In genomic region chrX:39811391-39811790, GRCh38 we compare ENCODE assay signal across 25 cellular contexts.
DNase-seq lines count a peak whose midpoint lies in the region; FAIRE-seq and TF ChIP-seq lines count a peak whose summit lies in the region.
"Had no signal": no experiment of that assay in that cellular context is flagged by ENCODE, and none has a peak within 500 bp of the region (broad histone marks: within the 10 kb centered on the region; RNA-seq: fewer than 3 reads in every experiment).

No MANE protein-coding gene starts in this region.

- no peaks in the 10 kb centered on the region for H3K79me2 ChIP-seq in H1 (ENCODE audit: control insufficient read depth in 1 of 2, insufficient read depth in 2 of 2, low read length in 2 of 2)
- H3K79me2 ChIP-seq: hepatocyte had no signal

- no peak overlapping the region; the same call in 1 of the 2 replicates for H3K18ac ChIP-seq in H1 (ENCODE audit: extremely low read depth, low read length)

- H3K9ac ChIP-seq in H1 (replicated peaks in 1 of 4; ENCODE audit: extremely low read depth in 1 of 4, low read depth in 3 of 4, low read length in 3 of 4) = no peak overlapping the region

- H2BK120ac ChIP-seq in H1 (replicated peaks; ENCODE audit: low read depth, low read length) = no peak overlapping the region

- H3K36me3 ChIP-seq in WERI-Rb-1 (no peaks in the 10 kb centered on the region), H1 (ENCODE audit: control insufficient read depth in 2 of 4, insufficient read depth in 4 of 4, low read length in 3 of 4) (no peaks in the 10 kb centered on the region)
- H3K36me3 ChIP-seq: colonic mucosa had no signal

- H3K27me3 Mint-ChIP-seq in activated T-cell treated with anti-CD3 and anti-CD28 coated beads, Interleukin-2, amount 50 U/mL, for 24 hours = peaks cover 50% of the 10 kb centered on the region

- H2BK12ac ChIP-seq in H1 (ENCODE audit: low read depth, low read length) = 0 out of 2 replicates have a peak overlapping the region, but pooled peaks have one; percentile 9

- H3K4me3 ChIP-seq in WERI-Rb-1 (ENCODE audit: low read depth, low read length) (no peak overlapping the region), H1 (ENCODE audit: extremely low read depth in 1 of 4, insufficient read depth in 2 of 4, low read depth in 3 of 4, low read length in 4 of 4) (no peak overlapping the region)
- H3K4me3 ChIP-seq: colonic mucosa, hepatocyte had no signal

- no peak overlapping the region for H4K5ac ChIP-seq in H1 (ENCODE audit: insufficient read length, low read depth, low read length)

- H3K4me1 Mint-ChIP-seq in activated T-cell treated with anti-CD3 and anti-CD28 coated beads, Interleukin-2, amount 50 U/mL, for 24 hours (ENCODE audit: low read depth) = peaks cover 24% of the 10 kb centered on the region

- H4K91ac ChIP-seq in H1 (replicated peaks; ENCODE audit: insufficient read length, low read length) = no peak overlapping the region

- H3K9me3 ChIP-seq in WERI-Rb-1 (ENCODE audit: severe bottlenecking) = peaks cover 5% of the 10 kb centered on the region
- H3K9me3 ChIP-seq in H1 (ENCODE audit: insufficient read depth in 2 of 2, low read depth in 1 of 2, low read length in 1 of 2) = no peaks in the 10 kb centered on the region
- H3K9me3 ChIP-seq: colonic mucosa had no signal

- no peak overlapping the region for H3K4me3 Mint-ChIP-seq in activated T-cell treated with anti-CD3 and anti-CD28 coated beads, Interleukin-2, amount 50 U/mL, for 24 hours
- H3K4me3 Mint-ChIP-seq: CD8-positive, alpha-beta T cell; natural killer cell treated with Interleukin-12 subunit alpha and Interleukin-12 subunit beta and Interleukin-15 and Interleukin-18, amount 100 ng/mL, for 72 hours had no signal

- CTCF ChIA-PET in H1 (lab: Charles Lee; ENCODE audit: partially characterized antibody) = interaction anchor here (0.6 to 1.5 kb wide), 5 partner anchors 28 to 203 kb away, joined by 3 to 6 read pairs (median 4); no protein-coding TSS in a partner anchor

- no peak overlapping the region for H2AK5ac ChIP-seq in H1 (ENCODE audit: low read depth, low read length)

- no peaks in the 10 kb centered on the region for H3K79me1 ChIP-seq in H1 (ENCODE audit: low read depth, low read length)

- no peak overlapping the region for H3K4ac ChIP-seq in H1 (replicated peaks; ENCODE audit: insufficient read length, low read depth, low read length)

- WGBS in H1 (ENCODE audit: extremely low coverage in 1 of 2, insufficient coverage in 1 of 2, insufficient read length in 1 of 2, insufficient replicate concordance in 2 of 2, low coverage in 1 of 2, low lambda C conversion rate in 2 of 2, missing lambda C conversion rate in 1 of 2), 2 experiments = 75% methylated on average over 5 of the region's 9 CpGs; no CpG with 5 or more reads in 1 of the 2 experiments

- H3K23ac ChIP-seq in H1 (ENCODE audit: insufficient read length) = no peak overlapping the region

- no peaks in the 10 kb centered on the region for H4K20me1 ChIP-seq in H1 (replicated peaks in 1 of 2; ENCODE audit: control insufficient read depth in 1 of 2, insufficient read depth in 2 of 2, low read length in 2 of 2)

- peak; percentile 63 for DNase-seq in ELF-1 (ENCODE audit: low read depth, low spot score)
- DNase-seq in WERI-Rb-1 = peak; percentile 76
- no peak for DNase-seq in H1 (ENCODE audit: low read depth in 1 of 2, low spot score in 2 of 2)
- peak in 47 of 56 donors; percentile 0 to 70 (median 36) for DNase-seq in nucleus accumbens (lab: John Stamatoyannopoulos, UW)
- no peak for DNase-seq in activated T-cell treated with anti-CD3 and anti-CD28 coated beads, Interleukin-2, amount 50 U/mL, for 24 hours
- DNase-seq in AG08395 (ENCODE audit: low spot score) = no peak
- no peak for DNase-seq in A172 (ENCODE audit: low spot score)
- DNase-seq in occipital lobe (lab: John Stamatoyannopoulos, UW) = no peak
- DNase-seq: activated CD4-positive, alpha-beta T cell treated with anti-CD3 and anti-CD28 coated beads, Interleukin-2, amount 50 U/mL, for 48 hours; activated naive CD4-positive, alpha-beta T cell; CD8-positive, alpha-beta T cell; colonic mucosa; DMS79; KBM-7; MV-4-11; NCI-H2081 treated with DMSO at 0.1 percent for 48 hours; stimulated activated CD4-positive, alpha-beta T cell treated with anti-CD3 and anti-CD28 coated beads, Interleukin-12 subunit alpha, Interleukin-12 subunit beta, amount 100 ng/mL, for 4 hours; stimulated activated CD8-positive, alpha-beta memory T cell treated with anti-CD3 and anti-CD28 coated beads, Interleukin-4, amount 100 ng/mL, for 48 hours; T-helper 1 cell had no signal

- H3K23me2 ChIP-seq in H1 (ENCODE audit: low read depth, low read length) = no peaks in the 10 kb centered on the region

- no peak for TF ChIP-seq EP300 in H1 (IDR thresholded peaks at IDR 0.05; ENCODE audit: borderline replicate concordance in 1 of 2, low read depth in 2 of 2, low read length in 2 of 2)

- no peaks in the 10 kb centered on the region for H3K9me3 Mint-ChIP-seq in activated T-cell treated with anti-CD3 and anti-CD28 coated beads, Interleukin-2, amount 50 U/mL, for 24 hours
- H3K9me3 Mint-ChIP-seq: CD8-positive, alpha-beta T cell; natural killer cell treated with Interleukin-12 subunit alpha and Interleukin-12 subunit beta and Interleukin-15 and Interleukin-18, amount 100 ng/mL, for 72 hours had no signal

- H3K27me3 ChIP-seq in WERI-Rb-1 (ENCODE audit: insufficient read depth, low read depth, severe bottlenecking) = no peaks in the 10 kb centered on the region
- no peaks in the 10 kb centered on the region for H3K27me3 ChIP-seq in H1 (replicated peaks in 1 of 4; ENCODE audit: control insufficient read depth in 3 of 4, extremely low read depth in 1 of 4, insufficient read depth in 3 of 4, low read length in 3 of 4)
- H3K27me3 ChIP-seq: colonic mucosa, hepatocyte had no signal

- no peak overlapping the region for H4K8ac ChIP-seq in H1 (ENCODE audit: extremely low read depth, insufficient read depth, low read length)

- peak overlapping the region; percentile 44; the same call in 1 of the 2 replicates for H2BK5ac ChIP-seq in H1 (ENCODE audit: low read depth, low read length)

- H2AFZ ChIP-seq in H1 (ENCODE audit: low read length) = no peak overlapping the region
- H2AFZ ChIP-seq: hepatocyte had no signal

- H2BK15ac ChIP-seq in H1 (ENCODE audit: low read length) = no peak overlapping the region

- H3K27ac Mint-ChIP-seq in activated T-cell treated with anti-CD3 and anti-CD28 coated beads, Interleukin-2, amount 50 U/mL, for 24 hours = no peak overlapping the region
- H3K27ac Mint-ChIP-seq: CD8-positive, alpha-beta T cell; natural killer cell treated with Interleukin-12 subunit alpha and Interleukin-12 subunit beta and Interleukin-15 and Interleukin-18, amount 100 ng/mL, for 72 hours had no signal

- TF ChIP-seq RAD21 in H1 (IDR thresholded peaks at IDR 0.05 in 1 of 2, conservative IDR thresholded peaks at IDR 0.05 in 1 of 2; ENCODE audit: low read depth in 2 of 2, low read length in 2 of 2) = no peak

- no peak for FAIRE-seq in H1 (lab: Jason Lieb, UNC)
- FAIRE-seq: astrocyte, endothelial cell of umbilical vein, keratinocyte had no signal

- TF ChIP-seq POLR2A in H1 (IDR thresholded peaks at IDR 0.05; ENCODE audit: control extremely low read depth in 1 of 2, low read depth in 2 of 2, low read length in 2 of 2) = no peak

- H2BK20ac ChIP-seq in H1 (ENCODE audit: low read length) = no peak overlapping the region

- H3K4me1 ChIP-seq in H1 (replicated peaks in 1 of 4; ENCODE audit: control insufficient read depth in 3 of 4, insufficient read depth in 4 of 4, low read length in 3 of 4) = peaks cover 2 to 19% (median 10%) of the 10 kb centered on the region in 4 experiments
- H3K4me1 ChIP-seq: colonic mucosa had no signal

- TF ChIP-seq CTCF in WERI-Rb-1 (IDR thresholded peaks at IDR 0.05; ENCODE audit: low read depth, low read length) (no peak), H1 (IDR thresholded peaks at IDR 0.05; ENCODE audit: control extremely low read depth in 1 of 3, insufficient read depth in 1 of 3, low read depth in 1 of 3, low read length in 3 of 3) (no peak)

- H3K4me2 ChIP-seq in H1 (ENCODE audit: insufficient read depth in 1 of 2, low read depth in 2 of 2, low read length in 2 of 2) = no peak overlapping the region
- H3K4me2 ChIP-seq: hepatocyte had no signal

- no peaks in the 10 kb centered on the region for H3K36me3 Mint-ChIP-seq in activated T-cell treated with anti-CD3 and anti-CD28 coated beads, Interleukin-2, amount 50 U/mL, for 24 hours (ENCODE audit: low read depth)
- H3K36me3 Mint-ChIP-seq: CD8-positive, alpha-beta T cell; natural killer cell treated with Interleukin-12 subunit alpha and Interleukin-12 subunit beta and Interleukin-15 and Interleukin-18, amount 100 ng/mL, for 72 hours had no signal

- H3K14ac ChIP-seq in H1 (ENCODE audit: insufficient read length) = no peak overlapping the region

- H3K56ac ChIP-seq in H1 (replicated peaks; ENCODE audit: insufficient read length, low read depth, low read length) = no peak overlapping the region

- peak overlapping the region; percentile 32 for H3K27ac ChIP-seq in WERI-Rb-1
- no peak overlapping the region for H3K27ac ChIP-seq in H1 (ENCODE audit: low read depth, low read length)
- H3K27ac ChIP-seq: colonic mucosa, hepatocyte, VCaP had no signal

- POLR2A ChIA-PET in H1 (lab: Charles Lee; ENCODE audit: partially characterized antibody) = no interaction called here

TF ChIP-seq in H1, 55 proteins besides CTCF, POLR2A, EP300 and RAD21:
- TF ChIP-seq KDM5A (IDR thresholded peaks at IDR 0.05; ENCODE audit: low read length) (no peak), RBBP5 (IDR thresholded peaks at IDR 0.05; ENCODE audit: borderline replicate concordance, low read depth, low read length) (no peak), CREB1 (IDR thresholded peaks at IDR 0.05) (peak; percentile 79), SAP30 (IDR thresholded peaks at IDR 0.05; ENCODE audit: insufficient read depth, insufficient replicate concordance, low read length) (no peak), YY1 (IDR thresholded peaks at IDR 0.05; ENCODE audit: low read depth, low read length) (0 out of 2 replicates have a peak, but pooled peaks have one; percentile 19), RFX5 (IDR thresholded peaks at IDR 0.05; ENCODE audit: borderline replicate concordance, low read depth, low read length) (no peak), BRCA1 (IDR thresholded peaks at IDR 0.05; ENCODE audit: low read depth, low read length) (no peak)

Comparison
In these comparisons a context has a peak if more than half of its experiments do, and no peak if none do; other contexts are left out.
1. DNase-seq: peak in ELF-1 (single experiment), WERI-Rb-1 (single experiment) and nucleus accumbens (47 of 56); none in H1 (0 of 2), activated T-cell treated with anti-CD3 and anti-CD28 coated beads, Interleukin-2, amount 50 U/mL, for 24 hours (single experiment), AG08395 (single experiment), A172 (single experiment) and occipital lobe (single experiment).